8 cellular contexts compared by ENCODE assay signal in genomic region chr3:30012941-30013543, GRCh38.
DNase-seq lines count a peak whose midpoint lies in the region; ATAC-seq and TF ChIP-seq lines count a peak whose summit lies in the region.

No MANE protein-coding gene starts in this region.

- ATAC-seq in Panc1 (peak; percentile 70; the same call in 1 of the 2 replicates), Right ventricle myocardium inferior (peak; percentile 57), HG02884 (IDR thresholded peaks at IDR 0.05; ENCODE audit: unreplicated experiment) (no peak), GM18861 (IDR thresholded peaks at IDR 0.05; ENCODE audit: unreplicated experiment) (no peak)

- no peaks in the 10 kb centered on the region for H3K36me3 Mint-ChIP-seq in activated naive CD4-positive, alpha-beta T cell treated with anti-CD3 and anti-CD28 coated beads, Interleukin-2, amount 10 ng/mL, durations not matched to agents 7 days and 5 days

- no peaks in the 10 kb centered on the region for H3K9me3 Mint-ChIP-seq in activated naive CD4-positive, alpha-beta T cell treated with anti-CD3 and anti-CD28 coated beads, Interleukin-2, amount 10 ng/mL, durations not matched to agents 7 days and 5 days

- no peaks in the 10 kb centered on the region for H3K36me3 ChIP-seq in Panc1 (ENCODE audit: control insufficient read depth, insufficient read depth, low read length)

- TF ChIP-seq EP300 in Ishikawa (IDR thresholded peaks at IDR 0.05; ENCODE audit: borderline replicate concordance) = no peak

- DNase-seq in GDM1 (lab: John Stamatoyannopoulos, UW) (peak; percentile 19), Panc1 (ENCODE audit: low read depth, low spot score) (peak; percentile 30), Right ventricle myocardium inferior (ENCODE audit: missing footprints) (peak; percentile 49), posterior vena cava (ENCODE audit: low spot score) (peak; percentile 81)
- peak; percentile 67 for DNase-seq in activated naive CD4-positive, alpha-beta T cell treated with anti-CD3 and anti-CD28 coated beads, Interleukin-2, amount 10 ng/mL, durations not matched to agents 7 days and 5 days

- H3K27me3 Mint-ChIP-seq in activated naive CD4-positive, alpha-beta T cell treated with anti-CD3 and anti-CD28 coated beads, Interleukin-2, amount 10 ng/mL, durations not matched to agents 7 days and 5 days = peaks cover 7% of the 10 kb centered on the region

- H3K4me1 Mint-ChIP-seq in activated naive CD4-positive, alpha-beta T cell treated with anti-CD3 and anti-CD28 coated beads, Interleukin-2, amount 10 ng/mL, durations not matched to agents 7 days and 5 days = no peaks in the 10 kb centered on the region

- no peak overlapping the region for H3K27ac ChIP-seq in Panc1 (ENCODE audit: low read length)

- intact Hi-C loops in Panc1 (cut with micrococcal nuclease; ENCODE audit: unreplicated experiment) = loop anchor here (5.0 kb wide), 1 partner anchor 184 kb away; no protein-coding TSS in a partner anchor
- intact Hi-C loops in Right ventricle myocardium inferior (cut with DNase I) = loop anchor here (2.0 kb wide), 1 partner anchor 740 kb away; no protein-coding TSS in a partner anchor
- intact Hi-C loops in posterior vena cava (cut with DNase I) = no loop called here

- H3K4me1 ChIP-seq in Panc1 (ENCODE audit: control insufficient read depth, insufficient read depth, low read length) = no peaks in the 10 kb centered on the region

- TF ChIP-seq CTCF in Panc1 (IDR thresholded peaks at IDR 0.05) = peak; percentile 68

- in situ Hi-C loops in Panc1 (cut with HindIII; ENCODE audit: low pct_unique_long_range_greater_than_20kb, low sequenced_read_pairs) = no loop called here

- no peak overlapping the region for H3K4me3 ChIP-seq in Panc1 (ENCODE audit: low read depth in 2 of 2, low read length in 2 of 2)

- no peaks in the 10 kb centered on the region for H3K9me3 ChIP-seq in Panc1 (ENCODE audit: control insufficient read depth, insufficient read depth, low read depth, low read length)

- POLR2A ChIA-PET in Panc1 (lab: Charles Lee) = interaction anchor here (0.6 kb wide), 1 partner anchor 23 kb away, joined by 3 read pairs; no protein-coding TSS in a partner anchor

- peak; percentile 69 for TF ChIP-seq RAD21 in Ishikawa (IDR thresholded peaks at IDR 0.05; ENCODE audit: low read depth)

- H3K27me3 ChIP-seq in Panc1 (ENCODE audit: control insufficient read depth, insufficient read depth, low read length) = no peaks in the 10 kb centered on the region

- CTCF ChIA-PET in Panc1 (lab: Charles Lee) = no interaction called here
- CTCF ChIA-PET in activated naive CD4-positive, alpha-beta T cell treated with anti-CD3 and anti-CD28 coated beads, Interleukin-2, amount 10 ng/mL, durations not matched to agents 7 days and 5 days (lab: Charles Lee) = interaction anchor here (0.6 to 2.9 kb wide), 20 partner anchors 10 to 757 kb away, joined by 3 to 16 read pairs (median 4); no protein-coding TSS in a partner anchor

- H3K4me3 Mint-ChIP-seq in activated naive CD4-positive, alpha-beta T cell treated with anti-CD3 and anti-CD28 coated beads, Interleukin-2, amount 10 ng/mL, durations not matched to agents 7 days and 5 days = no peak overlapping the region

- BruUV-seq in Panc1 (replicated peaks; lab: Mats Ljungman, UMichigan) = no TSS peak

- H3K27ac Mint-ChIP-seq in activated naive CD4-positive, alpha-beta T cell treated with anti-CD3 and anti-CD28 coated beads, Interleukin-2, amount 10 ng/mL, durations not matched to agents 7 days and 5 days = no peak overlapping the region

TF ChIP-seq in Ishikawa, 13 proteins besides CTCF, POLR2A, EP300 and RAD21:
- no peak for TF ChIP-seq CEBPB (IDR thresholded peaks at IDR 0.05)
- TF ChIP-seq ZBTB7A (IDR thresholded peaks at IDR 0.05; ENCODE audit: low read depth) = no peak
- TF ChIP-seq FOXM1 (IDR thresholded peaks at IDR 0.05; ENCODE audit: borderline replicate concordance, low read depth) = no peak
- TF ChIP-seq TCF12 (IDR thresholded peaks at IDR 0.05; ENCODE audit: low read depth) = no peak
- TF ChIP-seq YY1 (IDR thresholded peaks at IDR 0.05; ENCODE audit: low read depth) = no peak
- TF ChIP-seq USF1 (IDR thresholded peaks at IDR 0.05) = no peak
- TF ChIP-seq EGR1 (IDR thresholded peaks at IDR 0.05) = no peak
- no peak for TF ChIP-seq REST (IDR thresholded peaks at IDR 0.05; ENCODE audit: low read depth)
- no peak for TF ChIP-seq MAX (IDR thresholded peaks at IDR 0.05)
- no peak for TF ChIP-seq TAF1 (IDR thresholded peaks at IDR 0.05; ENCODE audit: low read depth)
- TF ChIP-seq TEAD4 (IDR thresholded peaks at IDR 0.05) = no peak
- no peak for TF ChIP-seq CREB1 (IDR thresholded peaks at IDR 0.05; ENCODE audit: low read depth)
- no peak for TF ChIP-seq NFIC (IDR thresholded peaks at IDR 0.05)
TF ChIP-seq in Ishikawa: peak in this region for 0.

Comparison
In these comparisons a context has a peak if more than half of its experiments do, and no peak if none do; other contexts are left out.
1. DNase-seq: peak in every context shown above with its lines; median percentile 81 in posterior vena cava; 67 in activated naive CD4-positive, alpha-beta T cell treated with anti-CD3 and anti-CD28 coated beads, Interleukin-2, amount 10 ng/mL, durations not matched to agents 7 days and 5 days; 49 in Right ventricle myocardium inferior; 30 in Panc1; 19 in GDM1.
2. ATAC-seq: peak in Panc1 (single experiment) and Right ventricle myocardium inferior (single experiment); none in HG02884 (single experiment) and GM18861 (single experiment).
3. intact Hi-C loops: an anchor here in Panc1 (5.0 kb wide) and Right ventricle myocardium inferior (2.0 kb wide); none called in posterior vena cava.